Comparison of ENCODE assay signal across 8 cellular contexts in genomic region chr15:92839696-92840095, GRCh38.
DNase-seq lines count a peak whose midpoint lies in the region; ATAC-seq lines count a peak whose summit lies in the region.

No MANE protein-coding gene starts in this region.

- DNase-seq in NCI-H2227 (lab: John Stamatoyannopoulos, UW; ENCODE audit: unreplicated experiment) (peak; percentile 21), NCI-H2227 treated with DMSO at 0.1 percent for 48 hours (lab: John Stamatoyannopoulos, UW) (no peak), NCI-H187 (lab: John Stamatoyannopoulos, UW) (peak; percentile 83 to 94), G401 (ENCODE audit: low spot score) (no peak), HAP-1 (ENCODE audit: low spot score in 2 of 2) (no peak)
- DNase-seq in central memory CD8-positive, alpha-beta T cell (ENCODE audit: low spot score in 2 of 2), result no peak
- no peak for DNase-seq in stimulated activated naive CD4-positive, alpha-beta T cell treated with Interleukin-2 at 50 U/mL for 16 hours (lab: John Stamatoyannopoulos, UW)

- no peaks in the 10 kb centered on the region; the same call in 1 of the 2 replicates for H3K4me1 ChIP-seq in HAP-1

- peak; percentile 91 for ATAC-seq in HG02763 (IDR thresholded peaks at IDR 0.05; ENCODE audit: unreplicated experiment)
- ATAC-seq in central memory CD8-positive, alpha-beta T cell (replicated peaks; ENCODE audit: extremely low read depth, poor library complexity, severe bottlenecking), result no peak

- in situ Hi-C loops in G401 (cut with HindIII; ENCODE audit: low sequenced_read_pairs), result no loop called here
- in situ Hi-C loops in HAP-1 (cut with MboI; ENCODE audit: low sequenced_read_pairs), result no loop called here

- H3K27me3 Mint-ChIP-seq in central memory CD8-positive, alpha-beta T cell, result no peaks in the 10 kb centered on the region

- H3K4me3 Mint-ChIP-seq in central memory CD8-positive, alpha-beta T cell, result no peak overlapping the region

- H3K27me3 ChIP-seq in HAP-1 (ENCODE audit: low read depth), result no peaks in the 10 kb centered on the region

- H3K36me3 ChIP-seq in HAP-1 (replicated peaks), result no peaks in the 10 kb centered on the region

- no peak overlapping the region for H3K4me3 ChIP-seq in HAP-1

- H3K9me3 Mint-ChIP-seq in central memory CD8-positive, alpha-beta T cell, result no peaks in the 10 kb centered on the region

- H3K36me3 Mint-ChIP-seq in central memory CD8-positive, alpha-beta T cell (ENCODE audit: insufficient read depth), result peaks cover 3% of the 10 kb centered on the region

- H3K27ac Mint-ChIP-seq in central memory CD8-positive, alpha-beta T cell (ENCODE audit: low read depth), result peak overlapping the region; percentile 29

- H3K4me1 Mint-ChIP-seq in central memory CD8-positive, alpha-beta T cell, result peaks cover 7% of the 10 kb centered on the region

- H3K9me3 ChIP-seq in HAP-1, result no peaks in the 10 kb centered on the region

Comparison
In these comparisons a context has a peak if more than half of its experiments do, and no peak if none do; other contexts are left out.
1. DNase-seq: peak in NCI-H2227 (single experiment) and NCI-H187 (2 of 2); none in NCI-H2227 treated with DMSO at 0.1 percent for 48 hours (single experiment), central memory CD8-positive, alpha-beta T cell (0 of 2), G401 (single experiment), HAP-1 (0 of 2) and stimulated activated naive CD4-positive, alpha-beta T cell treated with Interleukin-2 at 50 U/mL for 16 hours (single experiment).